In genomic region chr16:84844049-84844350, GRCh38 we compare ENCODE assay signal across 14 cellular contexts. TPM values are rescaled to one million over a fixed set of nuclear protein-coding genes. Genes with fewer than 3 reads are reported as not detected.
DNase-seq lines count a peak whose midpoint lies in the region; ATAC-seq and TF ChIP-seq lines count a peak whose summit lies in the region.
"Had no signal": no experiment of that assay in that cellular context is flagged by ENCODE, and none has a peak within 500 bp of the region (broad histone marks: within the 10 kb centered on the region; RNA-seq: fewer than 3 reads in every experiment).

No MANE protein-coding gene starts in this region.

- TF ChIP-seq POLR2A in esophagus squamous epithelium (IDR thresholded peaks at IDR 0.05) = no peak

- H4K12ac ChIP-seq in trophoblast cell (ENCODE audit: low read depth, low read length) = no peak overlapping the region

- H3K18ac ChIP-seq in trophoblast cell (ENCODE audit: low read length) = peak overlapping the region; percentile 16

- DNase-seq in DMS153 (lab: John Stamatoyannopoulos, UW) = peak; percentile 66
- DNase-seq in NCI-H2171 treated with DMSO at 0.1 percent for 48 hours (lab: John Stamatoyannopoulos, UW) = peak; percentile 93
- no peak for DNase-seq in esophagus squamous epithelium (lab: John Stamatoyannopoulos, UW)
- DNase-seq in trophoblast cell = no peak
- no peak for DNase-seq in upper lobe of right lung
- no peak for DNase-seq in GM20000 (ENCODE audit: low spot score)
- DNase-seq: activated naive CD8-positive, alpha-beta T cell treated with anti-CD3 and anti-CD28 coated beads, Interleukin-2, amount 10 ng/mL, durations not matched to agents 7 days and 5 days; CD4-positive, CD25-positive, alpha-beta regulatory T cell; colonic mucosa; foreskin melanocyte; Kasumi-1; T-helper 17 cell had no signal

- no peak overlapping the region for H3K4me3 ChIP-seq in esophagus squamous epithelium
- no peak overlapping the region for H3K4me3 ChIP-seq in trophoblast cell (ENCODE audit: low read depth, low read length)
- H3K4me3 ChIP-seq in upper lobe of right lung = no peak overlapping the region
- H3K4me3 ChIP-seq: colonic mucosa had no signal

- no peak overlapping the region for H4K91ac ChIP-seq in trophoblast cell (ENCODE audit: low read depth, low read length)

- peaks cover 0 to 52% (median 0%) of the 10 kb centered on the region in 3 donors for H3K36me3 ChIP-seq in esophagus squamous epithelium
- peaks cover 68 to 73% of the 10 kb centered on the region in 2 experiments for H3K36me3 ChIP-seq in trophoblast cell (ENCODE audit: control insufficient read depth in 1 of 2, insufficient read depth in 2 of 2, low read length in 2 of 2)
- H3K36me3 ChIP-seq in upper lobe of right lung = peaks cover 12% of the 10 kb centered on the region
- H3K36me3 ChIP-seq: colonic mucosa had no signal

- H3K14ac ChIP-seq in trophoblast cell (ENCODE audit: low read length) = no peak overlapping the region

- H3K27ac ChIP-seq in esophagus squamous epithelium = peak overlapping the region; percentile 9 to 79 (median 75)
- H3K27ac ChIP-seq in trophoblast cell (ENCODE audit: low read depth, low read length) = no peak overlapping the region
- H3K27ac ChIP-seq in upper lobe of right lung = no peak overlapping the region
- H3K27ac ChIP-seq: colonic mucosa had no signal

- H3K9me3 ChIP-seq in esophagus squamous epithelium = no peaks in the 10 kb centered on the region
- no peaks in the 10 kb centered on the region for H3K9me3 ChIP-seq in trophoblast cell (ENCODE audit: insufficient read depth, low read depth, low read length)
- no peaks in the 10 kb centered on the region for H3K9me3 ChIP-seq in upper lobe of right lung
- H3K9me3 ChIP-seq: colonic mucosa had no signal

- H2BK12ac ChIP-seq in trophoblast cell (ENCODE audit: low read length) = no peak overlapping the region

- no peak overlapping the region for H3K4ac ChIP-seq in trophoblast cell (ENCODE audit: low read depth, low read length)

- no peak overlapping the region for H3K4me2 ChIP-seq in trophoblast cell (ENCODE audit: low read length)

- no peak overlapping the region for H2BK5ac ChIP-seq in trophoblast cell (ENCODE audit: low read depth, low read length, poor library complexity)

- no peak overlapping the region for H4K8ac ChIP-seq in trophoblast cell (ENCODE audit: low read depth, low read length)

- H3K4me1 ChIP-seq in esophagus squamous epithelium = peaks cover 12 to 50% (median 20%) of the 10 kb centered on the region in 3 donors
- peaks cover 22 to 25% of the 10 kb centered on the region in 2 experiments for H3K4me1 ChIP-seq in trophoblast cell (ENCODE audit: control insufficient read depth in 1 of 2, insufficient read depth in 2 of 2, low read length in 2 of 2)
- no peaks in the 10 kb centered on the region for H3K4me1 ChIP-seq in upper lobe of right lung
- H3K4me1 ChIP-seq: colonic mucosa had no signal

- no peak for TF ChIP-seq CTCF in esophagus squamous epithelium (IDR thresholded peaks at IDR 0.05)
- no peak for TF ChIP-seq CTCF in upper lobe of right lung (IDR thresholded peaks at IDR 0.05)
- TF ChIP-seq CTCF in GM20000 (IDR thresholded peaks at IDR 0.05; ENCODE audit: extremely low read depth, missing control alignments) = no peak

- peaks cover 0 to 8% (median 0%) of the 10 kb centered on the region in 4 donors for H3K27me3 ChIP-seq in esophagus squamous epithelium
- H3K27me3 ChIP-seq in trophoblast cell (ENCODE audit: insufficient read depth, low read length) = no peaks in the 10 kb centered on the region
- H3K27me3 ChIP-seq in upper lobe of right lung = no peaks in the 10 kb centered on the region
- H3K27me3 ChIP-seq: colonic mucosa had no signal

- 11 to 45% methylated on average over 1 to 2 of the region's 5 CpGs for WGBS in esophagus squamous epithelium, 2 donors
- WGBS in trophoblast cell (ENCODE audit: extremely low coverage, insufficient coverage, insufficient read length) = no CpG with 5 or more reads among the region's 5 CpGs

- peak overlapping the region; percentile 5 for H2BK120ac ChIP-seq in trophoblast cell (ENCODE audit: insufficient read depth, low read length, poor library complexity)

- H3K9ac ChIP-seq in trophoblast cell (ENCODE audit: low read length) = no peak overlapping the region

- H3K79me2 ChIP-seq in trophoblast cell (ENCODE audit: control insufficient read depth, insufficient read depth, low read length, poor library complexity) = peaks cover 5% of the 10 kb centered on the region

- intact Hi-C loops in esophagus squamous epithelium (cut with DNase I) (no loop called here), upper lobe of right lung (cut with DNase I) (no loop called here)

- H2AFZ ChIP-seq in trophoblast cell (ENCODE audit: insufficient read depth, low read length, poor library complexity) = no peak overlapping the region

- no peak overlapping the region for H2AK5ac ChIP-seq in trophoblast cell (ENCODE audit: low read length)

- no peak for ATAC-seq in GM19395 (IDR thresholded peaks at IDR 0.05; ENCODE audit: unreplicated experiment)
- ATAC-seq in upper lobe of right lung = no peak
- ATAC-seq in GM21447 (IDR thresholded peaks at IDR 0.05; ENCODE audit: unreplicated experiment) = no peak
- ATAC-seq: T-helper 17 cell had no signal

- H3K79me1 ChIP-seq in trophoblast cell (ENCODE audit: low read length) = peaks cover 12% of the 10 kb centered on the region

- H3K23ac ChIP-seq in trophoblast cell (ENCODE audit: low read length) = no peak overlapping the region

RNA-seq across cellular contexts. Expression of gene CRISPLD2, which starts 24.2 kb away (rescaled TPM):
- total RNA-seq in esophagus squamous epithelium (100 to 1,000 TPM in 1 of 4 donors, 10 to 100 TPM in 2, 1 to 10 TPM in 1; 6.0 to 166 (median 24.2) TPM), upper lobe of right lung (61.9 TPM)
- polyA plus RNA-seq in trophoblast cell (2013) = 121 and 124 TPM in 2 replicates

Comparison
In these comparisons a context has a peak if more than half of its experiments do, and no peak if none do; other contexts are left out.
1. DNase-seq: peak in DMS153 (single experiment) and NCI-H2171 treated with DMSO at 0.1 percent for 48 hours (single experiment); none in esophagus squamous epithelium (single experiment), trophoblast cell (0 of 2), upper lobe of right lung (single experiment) and GM20000 (single experiment).
2. H3K27ac ChIP-seq: peak in esophagus squamous epithelium (4 of 4); none in trophoblast cell (single experiment) and upper lobe of right lung (single experiment).